In the genomic region with DNA sequence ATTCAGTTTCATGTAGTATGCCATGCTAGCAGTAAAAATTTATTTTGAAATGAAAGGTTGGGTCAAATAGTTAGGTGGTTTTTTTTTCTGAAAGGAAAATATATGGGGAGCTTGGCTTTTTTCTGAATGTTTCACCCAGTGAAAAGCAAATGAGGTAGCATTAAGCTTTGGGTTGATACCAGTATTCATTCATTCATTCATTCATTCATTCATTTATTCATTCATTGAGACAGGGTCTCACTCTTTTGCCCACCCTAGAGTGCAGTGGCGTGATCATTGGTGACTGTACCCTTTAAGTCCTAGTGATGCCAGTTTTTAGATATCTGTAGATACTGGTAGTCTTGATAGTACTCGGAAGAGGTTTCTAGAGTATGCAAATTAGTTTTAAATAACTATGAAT, we compare ENCODE assay signal across 10 cellular contexts.
"Had no signal": no experiment of that assay in that cellular context is flagged by ENCODE, and none has a peak within 500 bp of the region (broad histone marks: within the 10 kb centered on the region; RNA-seq: fewer than 3 reads in every experiment).

No MANE protein-coding gene starts in this region.

- H3K27ac Mint-ChIP-seq: GM23338, HFFc6 had no signal

- H3K4me3 ChIP-seq: GM23248, GM23338, HAP-1 had no signal

- H3K4me2 ChIP-seq: GM23338 had no signal

- FAIRE-seq: H1, H54 had no signal

- H3K4me1 ChIP-seq: HAP-1 had no signal

- H3K4me3 Mint-ChIP-seq: GM23338, HFFc6 had no signal

- H2AFZ ChIP-seq: GM23248, GM23338 had no signal

- H3K9ac ChIP-seq: GM23248 had no signal

- ATAC-seq: GM23338, HCT116 had no signal

- H3K36me3 ChIP-seq: HAP-1 had no signal

- H3K27ac ChIP-seq: GM23248 had no signal

- H3K9me3 Mint-ChIP-seq: GM23338 had no signal

- DNase-seq: GM23248, GOT3, H7, HCEC 1CT, HFFc6 had no signal

- H3K9me3 ChIP-seq: HAP-1 had no signal
